ENCODE assay signal across 8 cellular contexts in the genomic region with DNA sequence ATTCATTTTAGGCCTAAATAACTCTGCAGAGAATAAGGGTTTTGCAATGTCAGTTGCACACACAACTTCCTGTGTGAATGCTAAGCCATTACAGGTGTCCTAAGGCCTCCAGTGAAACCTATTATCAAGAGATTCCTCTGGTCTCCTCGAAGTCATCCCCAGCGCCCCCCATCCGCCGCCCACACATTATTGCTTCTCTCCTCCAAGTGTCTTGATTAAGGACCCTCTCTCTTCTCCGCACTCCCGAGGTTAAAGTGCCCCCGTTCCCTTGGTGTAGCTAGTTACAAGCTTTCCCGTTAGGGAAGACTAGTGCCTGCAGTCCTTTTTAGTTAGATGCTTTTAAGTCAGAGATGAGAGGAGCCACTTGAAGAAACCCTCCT. TPM values are rescaled to one million over a fixed set of nuclear protein-coding genes. Genes with fewer than 3 reads are reported as not detected.
DNase-seq lines count a peak whose midpoint lies in the region; ATAC-seq, FAIRE-seq and TF ChIP-seq lines count a peak whose summit lies in the region.

No MANE protein-coding gene starts in this region.

- peaks cover 25% of the 10 kb centered on the region for H3K36me3 Mint-ChIP-seq in activated CD8-positive, alpha-beta T cell treated with anti-CD3 and anti-CD28 coated beads for 36 hours (ENCODE audit: low read depth)
- no peaks in the 10 kb centered on the region for H3K36me3 Mint-ChIP-seq in nephron (ENCODE audit: low read depth)

- TF ChIP-seq EP300 in H1 (IDR thresholded peaks at IDR 0.05; ENCODE audit: borderline replicate concordance in 1 of 2, low read depth in 2 of 2, low read length in 2 of 2) = no peak
- TF ChIP-seq EP300 in upper lobe of left lung (IDR thresholded peaks at IDR 0.05) = no peak

- FAIRE-seq in H1 (lab: Jason Lieb, UNC) = no peak

- H3K18ac ChIP-seq in H1 (ENCODE audit: extremely low read depth, low read length) = no peak overlapping the region

- H3K9me3 ChIP-seq in cardiac muscle cell (ENCODE audit: low read depth) = no peaks in the 10 kb centered on the region
- no peaks in the 10 kb centered on the region for H3K9me3 ChIP-seq in H1 (ENCODE audit: insufficient read depth in 2 of 2, low read depth in 1 of 2, low read length in 1 of 2)
- no peaks in the 10 kb centered on the region for H3K9me3 ChIP-seq in upper lobe of left lung

- H3K9ac ChIP-seq in H1 (replicated peaks in 1 of 4; ENCODE audit: extremely low read depth in 1 of 4, low read depth in 3 of 4, low read length in 3 of 4) = peak overlapping the region in 3 of 4 experiments; percentile 57 to 96 (median 90); a peak in 3 of 7 replicates

- peaks cover 51% of the 10 kb centered on the region for H3K4me1 Mint-ChIP-seq in activated CD8-positive, alpha-beta T cell treated with anti-CD3 and anti-CD28 coated beads for 36 hours (ENCODE audit: low read depth)
- H3K4me1 Mint-ChIP-seq in nephron = peaks cover 35% of the 10 kb centered on the region

- ATAC-seq in Right ventricle myocardium inferior = no peak
- no peak for ATAC-seq in activated CD8-positive, alpha-beta T cell treated with anti-CD3 and anti-CD28 coated beads for 36 hours
- ATAC-seq in upper lobe of left lung (ENCODE audit: low FRiP score in 2 of 2) = no peak
- no peak for ATAC-seq in HG03457 (IDR thresholded peaks at IDR 0.05; ENCODE audit: unreplicated experiment)
- ATAC-seq in GM21367 (IDR thresholded peaks at IDR 0.05; ENCODE audit: unreplicated experiment) = no peak

- H2BK12ac ChIP-seq in H1 (ENCODE audit: low read depth, low read length) = no peak overlapping the region; the same call in 1 of the 2 replicates

- H3K4me1 ChIP-seq in cardiac muscle cell (ENCODE audit: low read depth) (peaks cover 17% of the 10 kb centered on the region), H1 (replicated peaks in 1 of 4; ENCODE audit: control insufficient read depth in 3 of 4, insufficient read depth in 4 of 4, low read length in 3 of 4) (peaks cover 0 to 3% (median 0%) of the 10 kb centered on the region in 4 experiments; a peak in 4 of 7 replicates), upper lobe of left lung (peaks cover 13 to 16% (median 14%) of the 10 kb centered on the region in 4 donors)

- H3K23me2 ChIP-seq in H1 (ENCODE audit: low read depth, low read length) = peaks cover 17% of the 10 kb centered on the region

- no peak overlapping the region for H3K56ac ChIP-seq in H1 (replicated peaks; ENCODE audit: insufficient read length, low read depth, low read length)

- no peak overlapping the region; the same call in 1 of the 2 replicates for H2AK5ac ChIP-seq in H1 (ENCODE audit: low read depth, low read length)

- POLR2A ChIA-PET in activated CD8-positive, alpha-beta T cell treated with anti-CD3 and anti-CD28 coated beads for 36 hours (lab: Charles Lee) = interaction anchor here (0.7 to 6.8 kb wide), 20 partner anchors 8 to 569 kb away, joined by 3 to 85 read pairs (median 4); a partner anchor contains a TSS
- POLR2A ChIA-PET in H1 (lab: Charles Lee; ENCODE audit: partially characterized antibody) = interaction anchor here (1.1 to 1.3 kb wide), 3 partner anchors 17 to 195 kb away, joined by 3 to 4 read pairs (median 3); no protein-coding TSS in a partner anchor

- DNase-seq in cardiac muscle cell (ENCODE audit: low read depth in 1 of 2, low spot score in 1 of 2) (peak in 1 of 2 donors; percentile 62), Right ventricle myocardium inferior (ENCODE audit: missing footprints) (no peak), H1 (ENCODE audit: low read depth in 1 of 2, low spot score in 2 of 2) (peak in 1 of 2 experiments; percentile 53), upper lobe of left lung (no peak)
- DNase-seq in activated CD8-positive, alpha-beta T cell treated with anti-CD3 and anti-CD28 coated beads for 36 hours = peak; percentile 70

- peak overlapping the region; percentile 88 to 99 for H3K4me2 ChIP-seq in H1 (ENCODE audit: insufficient read depth in 1 of 2, low read depth in 2 of 2, low read length in 2 of 2)

- no peak overlapping the region for H4K91ac ChIP-seq in H1 (replicated peaks; ENCODE audit: insufficient read length, low read length)

- H4K8ac ChIP-seq in H1 (ENCODE audit: extremely low read depth, insufficient read depth, low read length) = no peak overlapping the region

- H3K23ac ChIP-seq in H1 (ENCODE audit: insufficient read length) = no peak overlapping the region

- 10% methylated on average over 8 of the region's 8 CpGs; no CpG with 5 or more reads in 1 of the 2 experiments for WGBS in H1 (ENCODE audit: extremely low coverage in 1 of 2, insufficient coverage in 1 of 2, insufficient read length in 1 of 2, insufficient replicate concordance in 2 of 2, low coverage in 1 of 2, low lambda C conversion rate in 2 of 2, missing lambda C conversion rate in 1 of 2), 2 experiments
- 21 to 22% methylated on average over 8 of the region's 8 CpGs for WGBS in upper lobe of left lung, 2 donors

- no peak for TF ChIP-seq POLR2A in H1 (IDR thresholded peaks at IDR 0.05; ENCODE audit: control extremely low read depth in 1 of 2, low read depth in 2 of 2, low read length in 2 of 2)
- TF ChIP-seq POLR2A in upper lobe of left lung (IDR thresholded peaks at IDR 0.05) = no peak

- no peaks in the 10 kb centered on the region for H3K9me3 Mint-ChIP-seq in activated CD8-positive, alpha-beta T cell treated with anti-CD3 and anti-CD28 coated beads for 36 hours
- H3K9me3 Mint-ChIP-seq in nephron = no peaks in the 10 kb centered on the region

- H2BK5ac ChIP-seq in H1 (ENCODE audit: low read depth, low read length) = no peak overlapping the region

- CTCF ChIA-PET in activated CD8-positive, alpha-beta T cell treated with anti-CD3 and anti-CD28 coated beads for 36 hours (lab: Charles Lee) = interaction anchor here (0.6 to 4.0 kb wide), 11 partner anchors 9 to 484 kb away, joined by 3 to 19 read pairs (median 5); no protein-coding TSS in a partner anchor
- CTCF ChIA-PET in H1 (lab: Charles Lee; ENCODE audit: partially characterized antibody) = interaction anchor here (1.2 to 2.8 kb wide), 5 partner anchors 13 to 152 kb away, joined by 3 to 11 read pairs (median 3); no protein-coding TSS in a partner anchor

- H4K5ac ChIP-seq in H1 (ENCODE audit: insufficient read length, low read depth, low read length) = no peak overlapping the region

- peak overlapping the region; percentile 91 for H3K4me3 Mint-ChIP-seq in activated CD8-positive, alpha-beta T cell treated with anti-CD3 and anti-CD28 coated beads for 36 hours
- H3K4me3 Mint-ChIP-seq in nephron = peak overlapping the region; percentile 98 to 100 (median 99)

- no peak overlapping the region for H2BK120ac ChIP-seq in H1 (replicated peaks; ENCODE audit: low read depth, low read length)

- H4K20me1 ChIP-seq in H1 (replicated peaks in 1 of 2; ENCODE audit: control insufficient read depth in 1 of 2, insufficient read depth in 2 of 2, low read length in 2 of 2) = peaks cover 0 to 4% of the 10 kb centered on the region in 2 experiments

- H3K79me1 ChIP-seq in H1 (ENCODE audit: low read depth, low read length) = 0 out of 2 replicates have a peak, but pooled peaks cover 2% of the 10 kb centered on the region

- peak overlapping the region; percentile 100 for H3K27ac Mint-ChIP-seq in activated CD8-positive, alpha-beta T cell treated with anti-CD3 and anti-CD28 coated beads for 36 hours
- peak overlapping the region; percentile 97 to 98 (median 97) for H3K27ac Mint-ChIP-seq in nephron

- no peak overlapping the region for H3K14ac ChIP-seq in H1 (ENCODE audit: insufficient read length)

- H3K36me3 ChIP-seq in cardiac muscle cell = no peaks in the 10 kb centered on the region
- H3K36me3 ChIP-seq in H1 (ENCODE audit: control insufficient read depth in 2 of 4, insufficient read depth in 4 of 4, low read length in 3 of 4) = no peaks in the 10 kb centered on the region
- H3K36me3 ChIP-seq in upper lobe of left lung = no peaks in the 10 kb centered on the region

- peaks cover 0 to 52% of the 10 kb centered on the region in 2 experiments; a peak in 3 of 4 replicates for H3K79me2 ChIP-seq in H1 (ENCODE audit: control insufficient read depth in 1 of 2, insufficient read depth in 2 of 2, low read length in 2 of 2)

- H2BK20ac ChIP-seq in H1 (ENCODE audit: low read length) = no peak overlapping the region

- no peak for TF ChIP-seq RAD21 in H1 (IDR thresholded peaks at IDR 0.05 in 1 of 2, conservative IDR thresholded peaks at IDR 0.05 in 1 of 2; ENCODE audit: low read depth in 2 of 2, low read length in 2 of 2)

- H2AFZ ChIP-seq in H1 (ENCODE audit: low read length) = no peak overlapping the region

- H3K4ac ChIP-seq in H1 (replicated peaks; ENCODE audit: insufficient read length, low read depth, low read length) = no peak overlapping the region

- peaks cover 2% of the 10 kb centered on the region for H3K27me3 Mint-ChIP-seq in activated CD8-positive, alpha-beta T cell treated with anti-CD3 and anti-CD28 coated beads for 36 hours
- no peaks in the 10 kb centered on the region for H3K27me3 Mint-ChIP-seq in nephron (ENCODE audit: low read depth)

- H3K27ac ChIP-seq in cardiac muscle cell (peak overlapping the region; percentile 100), H1 (ENCODE audit: low read depth, low read length) (no peak overlapping the region), upper lobe of left lung (peak overlapping the region; percentile 97 to 100 (median 99))

- H3K4me3 ChIP-seq in cardiac muscle cell (peak overlapping the region; percentile 94), H1 (ENCODE audit: extremely low read depth in 1 of 4, insufficient read depth in 2 of 4, low read depth in 3 of 4, low read length in 4 of 4) (peak overlapping the region; percentile 74 to 98 (median 94)), upper lobe of left lung (peak overlapping the region in 3 of 4 donors; percentile 78 to 84 (median 81))

- intact Hi-C loops in Right ventricle myocardium inferior (cut with DNase I) = loop anchor here (2.0 to 5.0 kb wide), 3 partner anchors 117 to 569 kb away; a partner anchor contains a TSS
- intact Hi-C loops in activated CD8-positive, alpha-beta T cell treated with anti-CD3 and anti-CD28 coated beads for 36 hours (cut with micrococcal nuclease) = loop anchor here (1.0 to 10.0 kb wide), 7 partner anchors 17 to 469 kb away; no protein-coding TSS in a partner anchor

- H2BK15ac ChIP-seq in H1 (ENCODE audit: low read length) = no peak overlapping the region

- TF ChIP-seq CTCF in cardiac muscle cell (IDR thresholded peaks at IDR 0.05; ENCODE audit: low read depth, low read length) (no peak), H1 (IDR thresholded peaks at IDR 0.05; ENCODE audit: control extremely low read depth in 1 of 3, insufficient read depth in 1 of 3, low read depth in 1 of 3, low read length in 3 of 3) (no peak), nephron (IDR thresholded peaks at IDR 0.05; ENCODE audit: unreplicated experiment in 3 of 3) (no peak), upper lobe of left lung (IDR thresholded peaks at IDR 0.05) (no peak)
- TF ChIP-seq CTCF in activated CD8-positive, alpha-beta T cell treated with anti-CD3 and anti-CD28 coated beads for 36 hours (IDR thresholded peaks at IDR 0.05) = no peak

- no peaks in the 10 kb centered on the region for H3K27me3 ChIP-seq in cardiac muscle cell
- peaks cover 0 to under 1% (median 0%) of the 10 kb centered on the region in 4 experiments; a peak in 2 of 7 replicates for H3K27me3 ChIP-seq in H1 (replicated peaks in 1 of 4; ENCODE audit: control insufficient read depth in 3 of 4, extremely low read depth in 1 of 4, insufficient read depth in 3 of 4, low read length in 3 of 4)
- H3K27me3 ChIP-seq in upper lobe of left lung = no peaks in the 10 kb centered on the region

RNA-seq across cellular contexts. Expression of a gene that starts 1.2 kb away (rescaled TPM):
- 12.0 and 18.0 TPM in 2 replicates for total RNA-seq in cardiac muscle cell
- polyA plus RNA-seq in cardiac muscle cell = 3.6 and 4.8 TPM in 2 replicates
- 12.6 TPM for total RNA-seq in Right ventricle myocardium inferior
- 10 to 100 TPM; 31.8 to 38.1 TPM for total RNA-seq in activated CD8-positive, alpha-beta T cell treated with anti-CD3 and anti-CD28 coated beads for 36 hours
- 5.9 and 6.1 TPM in 2 replicates for total RNA-seq in H1 (2021; fragmentation: NEBNext Ultra II Directional; extraction: Animal tissue kit (Norgen Biotek cat#: 25700))
- 1.7 and 2.2 TPM in 2 replicates for polyA plus RNA-seq in H1 (2011; rRNA removed)
- 2.0 TPM for polyA plus RNA-seq in H1 (2011; cell fraction: cytosol; rRNA removed)
- 7.2 TPM for polyA plus RNA-seq in H1 (2011; cell fraction: nucleus; rRNA removed)
- 3.2 to 4.7 TPM (median 3.7 TPM) in 4 replicates for polyA plus RNA-seq in H1 (2012, experiment 1 of 2)
- 0.10 TPM for polyA plus RNA-seq in H1 (2012, experiment 2 of 2)
- 2.9 TPM for polyA plus RNA-seq in H1 (2013, experiment 1 of 2)
- polyA plus RNA-seq in H1 (2013, experiment 2 of 2) = 2.9 TPM
- 6.5 and 9.7 TPM in 2 replicates for polyA minus RNA-seq in H1 (2011; rRNA and poly(A)+ RNA removed)
- 3.7 TPM for polyA minus RNA-seq in H1 (2011; cell fraction: cytosol; rRNA and poly(A)+ RNA removed)
- polyA minus RNA-seq in H1 (2011; cell fraction: nucleus; rRNA and poly(A)+ RNA removed) = 10.6 TPM
- total RNA-seq in upper lobe of left lung = 10 to 100 TPM; 10.4 to 32.5 (median 19.6) TPM
